In the genomic region with DNA sequence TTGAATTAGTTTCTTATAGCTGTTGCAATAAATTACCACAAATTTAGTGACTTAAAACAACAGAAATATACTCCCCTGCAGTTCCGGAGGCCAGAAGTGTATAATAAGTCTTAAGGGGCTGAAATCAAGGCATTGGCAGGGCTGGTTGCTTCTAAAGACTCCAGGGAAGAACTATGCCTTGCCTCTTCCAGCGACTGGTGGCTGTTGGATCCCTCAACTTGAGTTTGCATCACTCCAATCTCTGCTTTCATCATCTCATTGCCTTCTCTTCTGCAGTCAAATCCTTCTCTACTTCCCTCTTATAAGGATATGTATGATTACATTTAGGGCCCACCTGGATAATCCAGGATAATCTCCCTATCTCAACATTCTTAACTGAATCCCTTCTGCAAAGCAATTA, we compare ENCODE assay signal across 14 cellular contexts.
"Had no signal": no experiment of that assay in that cellular context is flagged by ENCODE, and none has a peak within 500 bp of the region (broad histone marks: within the 10 kb centered on the region; RNA-seq: fewer than 3 reads in every experiment).

No MANE protein-coding gene starts in this region.

- DNase-seq: effector memory CD4-positive, alpha-beta T cell; foreskin keratinocyte; heart left ventricle; kidney; mesendoderm; midbrain; naive thymus-derived CD4-positive, alpha-beta T cell; stimulated activated CD4-positive, alpha-beta T cell treated with anti-CD3 and anti-CD28 coated beads, Interleukin-12 subunit alpha, Interleukin-12 subunit beta, amount 100 ng/mL, for 4 hours; stimulated activated CD4-positive, alpha-beta T cell treated with anti-CD3 and anti-CD28 coated beads, Interleukin-1b, Interleukin-23, amount 100 ng/mL, for 48 hours; stimulated activated CD4-positive, alpha-beta T cell treated with anti-CD3 and anti-CD28 coated beads, Interleukin-4, amount 100 ng/mL, for 24 hours; stimulated activated naive CD4-positive, alpha-beta T cell treated with Interleukin-2 at 50 U/mL for 16 hours; stomach; thyroid gland; trophoblast cell had no signal
